2 cellular contexts compared by ENCODE assay signal in the genomic region with DNA sequence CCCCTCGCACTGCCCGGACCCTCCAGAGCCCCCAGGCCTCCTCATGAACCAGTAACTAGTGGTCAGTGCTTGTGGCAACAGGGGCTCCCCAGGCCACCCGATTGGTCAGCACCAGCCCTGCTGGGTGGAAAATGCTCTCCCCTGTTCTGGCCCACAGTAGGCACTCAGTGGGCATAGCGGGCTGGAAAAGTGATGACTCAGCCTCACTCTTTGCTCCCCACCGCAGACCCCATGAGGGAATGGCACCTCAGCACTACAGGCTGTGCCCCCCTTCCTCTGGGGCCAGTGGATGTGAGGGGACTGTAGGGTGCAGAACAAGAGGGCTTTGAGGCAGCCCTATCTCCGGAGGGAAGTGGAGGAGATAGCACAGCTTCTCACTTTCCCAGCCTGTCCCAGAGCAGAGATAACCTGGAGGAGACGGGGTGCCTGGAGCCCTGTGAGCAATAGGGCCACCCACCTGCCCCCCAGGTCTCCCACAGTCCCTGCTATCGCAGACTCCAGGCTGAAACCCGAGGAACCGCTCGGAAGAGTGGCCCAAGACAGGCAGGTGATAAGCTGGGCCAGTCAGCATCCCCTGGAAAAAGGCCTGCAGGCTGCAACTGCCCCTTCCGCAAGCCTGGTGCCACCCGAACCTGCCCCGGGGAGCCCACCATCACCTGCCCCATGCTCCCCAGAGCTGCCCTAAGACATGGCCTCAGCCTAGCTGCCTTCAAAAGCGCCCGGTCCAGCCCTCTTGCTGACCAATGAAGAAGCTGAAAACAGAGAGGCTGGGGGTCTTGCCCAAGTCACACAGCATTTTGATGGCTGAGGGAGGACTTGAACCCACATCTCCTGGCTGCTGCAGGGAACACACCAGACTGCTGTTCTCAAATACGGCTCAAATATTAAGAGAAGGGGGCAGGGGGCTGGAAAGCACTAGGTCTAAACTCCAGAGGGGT.
TF ChIP-seq lines count a peak whose summit lies in the region.

No MANE protein-coding gene starts in this region.

TF ChIP-seq in HEK293, 187 proteins besides CTCF, POLR2A, EP300 and RAD21:
- 0 out of 2 replicates have a peak, but pooled peaks have one; percentile 20 for TF ChIP-seq ZIC2 (tag by site-specific recombination; IDR thresholded peaks at IDR 0.05)
- TF ChIP-seq, protein P1, sequence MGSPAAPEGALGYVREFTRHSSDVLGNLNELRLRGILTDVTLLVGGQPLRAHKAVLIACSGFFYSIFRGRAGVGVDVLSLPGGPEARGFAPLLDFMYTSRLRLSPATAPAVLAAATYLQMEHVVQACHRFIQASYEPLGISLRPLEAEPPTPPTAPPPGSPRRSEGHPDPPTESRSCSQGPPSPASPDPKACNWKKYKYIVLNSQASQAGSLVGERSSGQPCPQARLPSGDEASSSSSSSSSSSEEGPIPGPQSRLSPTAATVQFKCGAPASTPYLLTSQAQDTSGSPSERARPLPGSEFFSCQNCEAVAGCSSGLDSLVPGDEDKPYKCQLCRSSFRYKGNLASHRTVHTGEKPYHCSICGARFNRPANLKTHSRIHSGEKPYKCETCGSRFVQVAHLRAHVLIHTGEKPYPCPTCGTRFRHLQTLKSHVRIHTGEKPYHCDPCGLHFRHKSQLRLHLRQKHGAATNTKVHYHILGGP (tag by site-specific recombination; IDR thresholded peaks at IDR 0.05), result no peak
- peak; percentile 88 for TF ChIP-seq ZNF768 (tag by site-specific recombination; IDR thresholded peaks at IDR 0.05)

TF ChIP-seq in K562, 482 proteins besides CTCF, POLR2A, EP300 and RAD21 (continues in another document):
- peak; percentile 41 for TF ChIP-seq HMGN3 (IDR thresholded peaks at IDR 0.05; ENCODE audit: borderline replicate concordance, extremely low read depth, insufficient read length, low read depth, low read length)
- TF ChIP-seq ZNF316 (IDR thresholded peaks at IDR 0.05), result peak; percentile 86
- TF ChIP-seq BCLAF1 (IDR thresholded peaks at IDR 0.05; ENCODE audit: borderline replicate concordance in 1 of 2, control insufficient read depth in 1 of 2, low read depth in 2 of 2, low read length in 1 of 2), result no peak
- no peak for TF ChIP-seq RFX5 (IDR thresholded peaks at IDR 0.05; ENCODE audit: low read depth, low read length)
- TF ChIP-seq TCF3 (CRISPR knock-in tag; IDR thresholded peaks at IDR 0.05), result peak; percentile 93
- peak; percentile 70 for TF ChIP-seq POLR2AphosphoS5 (IDR thresholded peaks at IDR 0.05; ENCODE audit: control insufficient read depth, insufficient read depth, low read depth, low read length)
- TF ChIP-seq, protein P2, sequence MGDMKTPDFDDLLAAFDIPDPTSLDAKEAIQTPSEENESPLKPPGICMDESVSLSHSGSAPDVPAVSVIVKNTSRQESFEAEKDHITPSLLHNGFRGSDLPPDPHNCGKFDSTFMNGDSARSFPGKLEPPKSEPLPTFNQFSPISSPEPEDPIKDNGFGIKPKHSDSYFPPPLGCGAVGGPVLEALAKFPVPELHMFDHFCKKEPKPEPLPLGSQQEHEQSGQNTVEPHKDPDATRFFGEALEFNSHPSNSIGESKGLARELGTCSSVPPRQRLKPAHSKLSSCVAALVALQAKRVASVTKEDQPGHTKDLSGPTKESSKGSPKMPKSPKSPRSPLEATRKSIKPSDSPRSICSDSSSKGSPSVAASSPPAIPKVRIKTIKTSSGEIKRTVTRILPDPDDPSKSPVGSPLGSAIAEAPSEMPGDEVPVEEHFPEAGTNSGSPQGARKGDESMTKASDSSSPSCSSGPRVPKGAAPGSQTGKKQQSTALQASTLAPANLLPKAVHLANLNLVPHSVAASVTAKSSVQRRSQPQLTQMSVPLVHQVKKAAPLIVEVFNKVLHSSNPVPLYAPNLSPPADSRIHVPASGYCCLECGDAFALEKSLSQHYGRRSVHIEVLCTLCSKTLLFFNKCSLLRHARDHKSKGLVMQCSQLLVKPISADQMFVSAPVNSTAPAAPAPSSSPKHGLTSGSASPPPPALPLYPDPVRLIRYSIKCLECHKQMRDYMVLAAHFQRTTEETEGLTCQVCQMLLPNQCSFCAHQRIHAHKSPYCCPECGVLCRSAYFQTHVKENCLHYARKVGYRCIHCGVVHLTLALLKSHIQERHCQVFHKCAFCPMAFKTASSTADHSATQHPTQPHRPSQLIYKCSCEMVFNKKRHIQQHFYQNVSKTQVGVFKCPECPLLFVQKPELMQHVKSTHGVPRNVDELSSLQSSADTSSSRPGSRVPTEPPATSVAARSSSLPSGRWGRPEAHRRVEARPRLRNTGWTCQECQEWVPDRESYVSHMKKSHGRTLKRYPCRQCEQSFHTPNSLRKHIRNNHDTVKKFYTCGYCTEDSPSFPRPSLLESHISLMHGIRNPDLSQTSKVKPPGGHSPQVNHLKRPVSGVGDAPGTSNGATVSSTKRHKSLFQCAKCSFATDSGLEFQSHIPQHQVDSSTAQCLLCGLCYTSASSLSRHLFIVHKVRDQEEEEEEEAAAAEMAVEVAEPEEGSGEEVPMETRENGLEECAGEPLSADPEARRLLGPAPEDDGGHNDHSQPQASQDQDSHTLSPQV (IDR thresholded peaks at IDR 0.05), result peak; percentile 47; the same call in 1 of the 2 replicates
- TF ChIP-seq NCOR1 (IDR thresholded peaks at IDR 0.05), result peak; percentile 83
- no peak for TF ChIP-seq ZNF436 (CRISPR knock-in tag; IDR thresholded peaks at IDR 0.05)
- 0 out of 2 replicates have a peak, but pooled peaks have one; percentile 16 for TF ChIP-seq BHLHE40 (IDR thresholded peaks at IDR 0.05; ENCODE audit: low read length)
- TF ChIP-seq, protein P3, sequence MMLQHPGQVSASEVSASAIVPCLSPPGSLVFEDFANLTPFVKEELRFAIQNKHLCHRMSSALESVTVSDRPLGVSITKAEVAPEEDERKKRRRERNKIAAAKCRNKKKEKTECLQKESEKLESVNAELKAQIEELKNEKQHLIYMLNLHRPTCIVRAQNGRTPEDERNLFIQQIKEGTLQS (IDR thresholded peaks at IDR 0.05), result 0 out of 2 replicates have a peak, but pooled peaks have one; percentile 14
- TF ChIP-seq, protein P3 (CRISPR knock-in tag; conservative IDR thresholded peaks at IDR 0.05), result no peak
- TF ChIP-seq, protein P4, sequence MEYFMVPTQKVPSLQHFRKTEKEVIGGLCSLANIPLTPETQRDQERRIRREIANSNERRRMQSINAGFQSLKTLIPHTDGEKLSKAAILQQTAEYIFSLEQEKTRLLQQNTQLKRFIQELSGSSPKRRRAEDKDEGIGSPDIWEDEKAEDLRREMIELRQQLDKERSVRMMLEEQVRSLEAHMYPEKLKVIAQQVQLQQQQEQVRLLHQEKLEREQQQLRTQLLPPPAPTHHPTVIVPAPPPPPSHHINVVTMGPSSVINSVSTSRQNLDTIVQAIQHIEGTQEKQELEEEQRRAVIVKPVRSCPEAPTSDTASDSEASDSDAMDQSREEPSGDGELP (CRISPR knock-in tag; IDR thresholded peaks at IDR 0.05; ENCODE audit: borderline replicate concordance), result peak; percentile 36; the same call in 1 of the 2 replicates
- peak; percentile 32; the same call in 1 of the 2 replicates for TF ChIP-seq NCOA1 (IDR thresholded peaks at IDR 0.05; ENCODE audit: low read depth)
- TF ChIP-seq ETV5 (CRISPR knock-in tag; IDR thresholded peaks at IDR 0.05; ENCODE audit: low read depth), result peak; percentile 75; the same call in 1 of the 2 replicates
- peak; percentile 39; the same call in 1 of the 2 replicates for TF ChIP-seq KAT7 (CRISPR knock-in tag; IDR thresholded peaks at IDR 0.05; ENCODE audit: borderline replicate concordance)
- TF ChIP-seq PHF20 (IDR thresholded peaks at IDR 0.05; ENCODE audit: partially characterized antibody), result peak; percentile 55
- no peak for TF ChIP-seq KLF13 (tag; IDR thresholded peaks at IDR 0.05; ENCODE audit: borderline replicate concordance, low read depth)
- TF ChIP-seq MAFK (IDR thresholded peaks at IDR 0.05; ENCODE audit: low read length), result peak; percentile 16; the same call in 1 of the 2 replicates
- TF ChIP-seq, protein P5, sequence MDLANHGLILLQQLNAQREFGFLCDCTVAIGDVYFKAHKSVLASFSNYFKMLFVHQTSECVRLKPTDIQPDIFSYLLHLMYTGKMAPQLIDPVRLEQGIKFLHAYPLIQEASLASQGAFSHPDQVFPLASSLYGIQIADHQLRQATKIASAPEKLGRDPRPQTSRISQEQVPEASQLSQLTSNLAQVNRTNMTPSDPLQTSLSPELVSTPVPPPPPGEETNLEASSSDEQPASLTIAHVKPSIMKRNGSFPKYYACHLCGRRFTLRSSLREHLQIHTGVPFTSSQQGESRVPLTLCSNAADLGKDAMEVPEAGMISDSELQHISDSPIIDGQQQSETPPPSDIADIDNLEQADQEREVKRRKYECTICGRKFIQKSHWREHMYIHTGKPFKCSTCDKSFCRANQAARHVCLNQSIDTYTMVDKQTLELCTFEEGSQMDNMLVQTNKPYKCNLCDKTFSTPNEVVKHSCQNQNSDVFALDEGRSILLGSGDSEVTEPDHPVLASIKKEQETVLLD (IDR thresholded peaks at IDR 0.05), result 0 out of 2 replicates have a peak, but pooled peaks have one; percentile 24
- TF ChIP-seq HDAC2 (IDR thresholded peaks at IDR 0.05), result peak; percentile 73
- TF ChIP-seq UBTF (IDR thresholded peaks at IDR 0.05; ENCODE audit: borderline replicate concordance in 1 of 2, low read depth in 2 of 2, low read length in 2 of 2), result 0 out of 4 replicates have a peak, but pooled peaks of 1 of the 2 experiments have one; percentile 17
- no peak for TF ChIP-seq SMC3 (conservative IDR thresholded peaks at IDR 0.05; ENCODE audit: insufficient read depth, low read depth, low read length)
- 0 out of 2 replicates have a peak, but pooled peaks have one; percentile 48 for TF ChIP-seq MBD2 (IDR thresholded peaks at IDR 0.05; ENCODE audit: borderline replicate concordance, low read depth)
- peak; percentile 75; the same call in 1 of the 2 replicates for TF ChIP-seq ADNP (tag; IDR thresholded peaks at IDR 0.05)
- TF ChIP-seq BRD9 (IDR thresholded peaks at IDR 0.05; ENCODE audit: low read depth, partially characterized antibody), result peak; percentile 68
- TF ChIP-seq EGR1 (conservative IDR thresholded peaks at IDR 0.05), result peak; percentile 29; the same call in 1 of the 2 replicates
- peak; percentile 77 for TF ChIP-seq C11orf30 (IDR thresholded peaks at IDR 0.05; ENCODE audit: low read depth)
- 0 out of 2 replicates have a peak, but pooled peaks have one; percentile 26 for TF ChIP-seq MTA3 (IDR thresholded peaks at IDR 0.05; ENCODE audit: borderline replicate concordance)
- TF ChIP-seq HNRNPUL1 (IDR thresholded peaks at IDR 0.05; ENCODE audit: low read length), result no peak
- TF ChIP-seq KDM2B (CRISPR knock-in tag; IDR thresholded peaks at IDR 0.05), result no peak
- peak; percentile 42; the same call in 1 of the 2 replicates for TF ChIP-seq ZEB2 (IDR thresholded peaks at IDR 0.05)
- TF ChIP-seq ERF (CRISPR knock-in tag; IDR thresholded peaks at IDR 0.05), result no peak
- TF ChIP-seq BCOR (IDR thresholded peaks at IDR 0.05), result peak; percentile 96
- no peak for TF ChIP-seq PREB (CRISPR knock-in tag; IDR thresholded peaks at IDR 0.05)
- TF ChIP-seq SPI1 (IDR thresholded peaks at IDR 0.05; ENCODE audit: borderline replicate concordance, low read depth, low read length), result 0 out of 2 replicates have a peak, but pooled peaks have one; percentile 55
- TF ChIP-seq RBM25 (IDR thresholded peaks at IDR 0.05; ENCODE audit: low read depth, low read length, severe bottlenecking), result peak; percentile 88
- TF ChIP-seq CTBP1 (IDR thresholded peaks at IDR 0.05; ENCODE audit: borderline replicate concordance), result peak; percentile 13; the same call in 1 of the 2 replicates
- peak; percentile 38; the same call in 1 of the 2 replicates for TF ChIP-seq DPF2 (IDR thresholded peaks at IDR 0.05)
- TF ChIP-seq CBFA2T3 (IDR thresholded peaks at IDR 0.05), result peak; percentile 91
